Comparison of ENCODE assay signal across 1 cellular context in genomic region chr5:150670275-150670960, GRCh38.
TF ChIP-seq lines count a peak whose summit lies in the region.

No MANE protein-coding gene starts in this region.

TF ChIP-seq in H1, 55 proteins besides CTCF, POLR2A, EP300 and RAD21:
- no peak for TF ChIP-seq ASH2L (IDR thresholded peaks at IDR 0.05; ENCODE audit: low read length)
- no peak for TF ChIP-seq MAFK (IDR thresholded peaks at IDR 0.05; ENCODE audit: low read depth, low read length)
- TF ChIP-seq SIRT6 (IDR thresholded peaks at IDR 0.05; ENCODE audit: low read length), result no peak
- no peak for TF ChIP-seq NANOG (IDR thresholded peaks at IDR 0.05; ENCODE audit: insufficient read depth, low read depth, low read length, poor library complexity, severe bottlenecking)
- TF ChIP-seq, protein P1, sequence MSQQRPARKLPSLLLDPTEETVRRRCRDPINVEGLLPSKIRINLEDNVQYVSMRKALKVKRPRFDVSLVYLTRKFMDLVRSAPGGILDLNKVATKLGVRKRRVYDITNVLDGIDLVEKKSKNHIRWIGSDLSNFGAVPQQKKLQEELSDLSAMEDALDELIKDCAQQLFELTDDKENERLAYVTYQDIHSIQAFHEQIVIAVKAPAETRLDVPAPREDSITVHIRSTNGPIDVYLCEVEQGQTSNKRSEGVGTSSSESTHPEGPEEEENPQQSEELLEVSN (IDR thresholded peaks at IDR 0.05), result 0 out of 2 replicates have a peak, but pooled peaks have one; percentile 23
- no peak for TF ChIP-seq CREB1 (IDR thresholded peaks at IDR 0.05)
- 0 out of 2 replicates have a peak, but pooled peaks have one; percentile 43 for TF ChIP-seq TEAD4 (IDR thresholded peaks at IDR 0.05; ENCODE audit: low read depth, low read length)
- TF ChIP-seq SP2 (IDR thresholded peaks at IDR 0.05; ENCODE audit: low read length), result no peak
- TF ChIP-seq MAX (IDR thresholded peaks at IDR 0.05), result peak; percentile 73
- TF ChIP-seq CHD7 (IDR thresholded peaks at IDR 0.05; ENCODE audit: insufficient replicate concordance, low read length), result no peak
- no peak for TF ChIP-seq RXRA (IDR thresholded peaks at IDR 0.05; ENCODE audit: insufficient read depth, low read depth, low read length)
- TF ChIP-seq RNF2 (IDR thresholded peaks at IDR 0.05; ENCODE audit: borderline replicate concordance, low read depth, low read length, missing control alignments, poor library complexity, severe bottlenecking), result no peak
